In the genomic region with DNA sequence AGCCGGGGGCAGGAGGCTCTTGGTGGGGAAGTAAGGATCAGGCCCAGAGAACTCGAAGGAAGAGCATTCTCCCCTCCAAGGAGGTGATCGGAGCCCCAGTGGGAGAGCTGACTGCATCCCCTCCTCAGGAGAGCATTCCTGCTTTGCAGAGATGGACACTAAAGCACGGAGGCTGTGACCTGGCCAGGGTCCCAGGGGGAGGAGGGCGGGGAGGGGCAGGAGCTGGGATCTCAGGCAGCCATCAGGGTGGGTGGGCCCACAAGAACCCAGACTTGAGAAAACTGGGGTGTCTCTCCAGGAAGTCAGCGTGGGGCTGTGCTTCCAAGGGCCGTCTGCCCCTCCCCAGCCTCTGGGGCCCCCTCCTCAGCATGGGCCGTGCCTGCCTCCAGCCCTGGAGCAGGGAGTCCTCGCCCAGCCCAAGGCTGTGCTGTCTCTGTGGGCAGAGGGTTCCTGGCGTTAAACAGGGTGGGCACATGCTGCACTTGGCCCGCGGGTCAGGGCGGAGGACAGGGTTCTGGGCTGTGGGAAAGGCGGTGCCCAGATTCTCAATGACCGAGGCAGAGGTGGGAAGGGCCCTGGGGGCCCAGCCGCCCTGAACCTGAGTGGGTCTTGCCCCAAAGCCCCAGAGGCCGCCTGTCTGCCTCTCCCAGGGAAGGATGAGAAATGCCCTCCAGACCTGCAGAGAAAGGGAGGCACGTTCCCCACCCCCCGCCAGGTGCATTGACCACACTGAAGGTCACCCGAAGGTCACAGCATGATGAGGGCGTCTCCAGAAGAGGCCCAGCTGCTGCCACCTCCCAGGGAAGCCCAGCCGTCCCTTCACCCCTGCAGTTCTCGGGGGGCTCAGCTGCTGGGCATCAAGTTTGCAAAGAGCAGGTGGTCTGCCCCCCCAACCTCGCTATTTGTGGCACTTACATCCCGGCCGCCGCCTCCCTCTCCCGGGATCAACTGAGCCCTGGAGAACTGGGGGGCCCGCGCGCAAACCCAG, we compare ENCODE assay signal across 13 cellular contexts. TPM values are rescaled to one million over a fixed set of nuclear protein-coding genes. Genes with fewer than 3 reads are reported as not detected.
DNase-seq lines count a peak whose midpoint lies in the region; ATAC-seq and TF ChIP-seq lines count a peak whose summit lies in the region.
"Had no signal": no experiment of that assay in that cellular context is flagged by ENCODE, and none has a peak within 500 bp of the region (broad histone marks: within the 10 kb centered on the region; RNA-seq: fewer than 3 reads in every experiment).

No MANE protein-coding gene starts in this region.

- POLR2A ChIA-PET in OCI-LY7 (lab: Charles Lee) = interaction anchor here (0.7 to 1.6 kb wide), 2 partner anchors 16 to 83 kb away, joined by 3 read pairs; no protein-coding TSS in a partner anchor

- no peak overlapping the region for H3K27ac Mint-ChIP-seq in activated CD8-positive, alpha-beta memory T cell treated with anti-CD3 and anti-CD28 coated beads, Interleukin-2, amount 10 ng/mL, durations not matched to agents 7 days and 5 days
- no peak overlapping the region for H3K27ac Mint-ChIP-seq in effector memory CD8-positive, alpha-beta T cell
- peak overlapping the region; percentile 82 for H3K27ac Mint-ChIP-seq in stimulated activated naive B cell treated with anti-CD40 and anti-IgM and Interleukin-4, amounts not matched to agents 10 μg/mL and 1 μg/mL and 100 μg/mL, for 72 hours

- TF ChIP-seq CTCF in OCI-LY7 (conservative IDR thresholded peaks at IDR 0.05; ENCODE audit: low read length) = no peak

- CTCF ChIA-PET in activated CD8-positive, alpha-beta memory T cell treated with anti-CD3 and anti-CD28 coated beads, Interleukin-2, amount 10 ng/mL, durations not matched to agents 7 days and 5 days (lab: Charles Lee) = interaction anchor here (1.0 to 1.2 kb wide), 2 partner anchors 10 to 62 kb away, joined by 4 read pairs; no protein-coding TSS in a partner anchor
- CTCF ChIA-PET in OCI-LY7 (lab: Charles Lee; ENCODE audit: unreplicated experiment) = no interaction called here

- peaks cover 13% of the 10 kb centered on the region for H3K79me2 ChIP-seq in OCI-LY7 (ENCODE audit: insufficient read depth, low read depth, low read length)

- H3K9me3 Mint-ChIP-seq in activated CD8-positive, alpha-beta memory T cell treated with anti-CD3 and anti-CD28 coated beads, Interleukin-2, amount 10 ng/mL, durations not matched to agents 7 days and 5 days (ENCODE audit: low read depth) = no peaks in the 10 kb centered on the region
- no peaks in the 10 kb centered on the region for H3K9me3 Mint-ChIP-seq in effector memory CD8-positive, alpha-beta T cell
- no peaks in the 10 kb centered on the region for H3K9me3 Mint-ChIP-seq in stimulated activated naive B cell treated with anti-CD40 and anti-IgM and Interleukin-4, amounts not matched to agents 10 μg/mL and 1 μg/mL and 100 μg/mL, for 72 hours

- no peaks in the 10 kb centered on the region for H3K9me3 ChIP-seq in OCI-LY7 (ENCODE audit: low read length)
- H3K9me3 ChIP-seq: adrenal gland, MG63, transverse colon had no signal

- intact Hi-C loops in OCI-LY7 (cut with micrococcal nuclease; ENCODE audit: unreplicated experiment) = no loop called here

- no peaks in the 10 kb centered on the region for H3K27me3 Mint-ChIP-seq in activated CD8-positive, alpha-beta memory T cell treated with anti-CD3 and anti-CD28 coated beads, Interleukin-2, amount 10 ng/mL, durations not matched to agents 7 days and 5 days
- peaks cover 0 to 6% of the 10 kb centered on the region in 2 donors for H3K27me3 Mint-ChIP-seq in effector memory CD8-positive, alpha-beta T cell
- peaks cover 3 to 12% of the 10 kb centered on the region in 2 donors for H3K27me3 Mint-ChIP-seq in stimulated activated naive B cell treated with anti-CD40 and anti-IgM and Interleukin-4, amounts not matched to agents 10 μg/mL and 1 μg/mL and 100 μg/mL, for 72 hours

- peaks cover 2% of the 10 kb centered on the region for H3K36me3 Mint-ChIP-seq in activated CD8-positive, alpha-beta memory T cell treated with anti-CD3 and anti-CD28 coated beads, Interleukin-2, amount 10 ng/mL, durations not matched to agents 7 days and 5 days
- peaks cover 3% of the 10 kb centered on the region for H3K36me3 Mint-ChIP-seq in effector memory CD8-positive, alpha-beta T cell (ENCODE audit: insufficient read depth)
- H3K36me3 Mint-ChIP-seq in stimulated activated naive B cell treated with anti-CD40 and anti-IgM and Interleukin-4, amounts not matched to agents 10 μg/mL and 1 μg/mL and 100 μg/mL, for 72 hours = peaks cover 22 to 29% of the 10 kb centered on the region in 2 donors

- BruUV-seq in OCI-LY7 (replicated peaks; lab: Mats Ljungman, UMichigan) = no TSS peak

- H3K4me3 ChIP-seq in OCI-LY7 (ENCODE audit: low read depth, low read length, poor library complexity, severe bottlenecking) = peak overlapping the region; percentile 81
- H3K4me3 ChIP-seq: adrenal gland, MG63, transverse colon had no signal

- H3K27ac ChIP-seq in OCI-LY7 (ENCODE audit: low read depth, low read length, poor library complexity, severe bottlenecking) = peak overlapping the region; percentile 56
- H3K27ac ChIP-seq: adrenal gland, transverse colon had no signal

- no peak for DNase-seq in activated CD8-positive, alpha-beta memory T cell treated with anti-CD3 and anti-CD28 coated beads, Interleukin-2, amount 10 ng/mL, durations not matched to agents 7 days and 5 days
- DNase-seq in activated CD8-positive, alpha-beta memory T cell treated with anti-CD3 and anti-CD28 coated beads, Interleukin-2, amount 50 U/mL, for 48 hours = no peak
- DNase-seq in OCI-LY7 (ENCODE audit: low spot score) (peak; percentile 62), midbrain (lab: John Stamatoyannopoulos, UW) (no peak)
- DNase-seq in effector memory CD8-positive, alpha-beta T cell = no peak
- no peak for DNase-seq in stimulated activated naive B cell treated with anti-CD40 and anti-IgM and Interleukin-4, amounts not matched to agents 10 μg/mL and 1 μg/mL and 100 μg/mL, for 72 hours
- DNase-seq: adrenal gland, MG63, NCI-H510A, transverse colon had no signal

- H3K4me1 ChIP-seq in OCI-LY7 (ENCODE audit: insufficient read depth, low read length, poor library complexity, severe bottlenecking) = peaks cover 27% of the 10 kb centered on the region
- H3K4me1 ChIP-seq: adrenal gland had no signal

- ATAC-seq in activated CD8-positive, alpha-beta memory T cell treated with anti-CD3 and anti-CD28 coated beads, Interleukin-2, amount 10 ng/mL, durations not matched to agents 7 days and 5 days = peak; percentile 2
- ATAC-seq in effector memory CD8-positive, alpha-beta T cell (replicated peaks) = no peak
- peak in 1 of 2 donors; percentile 18 for ATAC-seq in stimulated activated naive B cell treated with anti-CD40 and anti-IgM and Interleukin-4, amounts not matched to agents 10 μg/mL and 1 μg/mL and 100 μg/mL, for 72 hours (replicated peaks)
- ATAC-seq in HG02588 (IDR thresholded peaks at IDR 0.05; ENCODE audit: unreplicated experiment) (no peak), HG03378 (IDR thresholded peaks at IDR 0.05; ENCODE audit: unreplicated experiment) (no peak)

- H2AFZ ChIP-seq in OCI-LY7 (ENCODE audit: low read length) = no peak overlapping the region

- H3K4me3 Mint-ChIP-seq in activated CD8-positive, alpha-beta memory T cell treated with anti-CD3 and anti-CD28 coated beads, Interleukin-2, amount 10 ng/mL, durations not matched to agents 7 days and 5 days = peak overlapping the region; percentile 48
- H3K4me3 Mint-ChIP-seq in effector memory CD8-positive, alpha-beta T cell = peak overlapping the region; percentile 13 to 21
- peak overlapping the region; percentile 47 to 62 for H3K4me3 Mint-ChIP-seq in stimulated activated naive B cell treated with anti-CD40 and anti-IgM and Interleukin-4, amounts not matched to agents 10 μg/mL and 1 μg/mL and 100 μg/mL, for 72 hours

- no peaks in the 10 kb centered on the region for H4K20me1 ChIP-seq in OCI-LY7 (ENCODE audit: insufficient read depth, low read length)

- peak overlapping the region; percentile 69 for H3K4me2 ChIP-seq in OCI-LY7 (ENCODE audit: low read length)

- H3K4me1 Mint-ChIP-seq in activated CD8-positive, alpha-beta memory T cell treated with anti-CD3 and anti-CD28 coated beads, Interleukin-2, amount 10 ng/mL, durations not matched to agents 7 days and 5 days = peaks cover 15% of the 10 kb centered on the region
- H3K4me1 Mint-ChIP-seq in effector memory CD8-positive, alpha-beta T cell (ENCODE audit: low read depth in 2 of 2) = peaks cover 0 to 4% of the 10 kb centered on the region in 2 donors
- H3K4me1 Mint-ChIP-seq in stimulated activated naive B cell treated with anti-CD40 and anti-IgM and Interleukin-4, amounts not matched to agents 10 μg/mL and 1 μg/mL and 100 μg/mL, for 72 hours = peaks cover 2 to 18% of the 10 kb centered on the region in 2 donors
- H3K4me1 Mint-ChIP-seq: CD14-positive monocyte had no signal

- H3K36me3 ChIP-seq in OCI-LY7 (ENCODE audit: insufficient read depth, low read length) = peaks cover 24% of the 10 kb centered on the region; the same call in 1 of the 2 replicates
- H3K36me3 ChIP-seq: transverse colon had no signal

- H3K9me2 ChIP-seq in OCI-LY7 (ENCODE audit: insufficient read depth, low read length) = no peaks in the 10 kb centered on the region

RNA-seq across cellular contexts. Expression of gene CEND1, which starts 0.6 kb away (rescaled TPM):
- 1 to 10 TPM; 1.3 to 3.7 TPM for total RNA-seq in activated CD8-positive, alpha-beta memory T cell treated with anti-CD3 and anti-CD28 coated beads, Interleukin-2, amount 10 ng/mL, durations not matched to agents 7 days and 5 days
- total RNA-seq in OCI-LY7 (2014; rRNA removed; shearing (Covaris generic)) = 17.5 and 17.6 TPM in 2 replicates
- total RNA-seq in OCI-LY7 (2022) = 25.6 and 32.5 TPM in 2 replicates

RNA-seq across cellular contexts. Expression of gene SLC25A22, which starts 8.8 kb away (rescaled TPM):
- total RNA-seq in activated CD8-positive, alpha-beta memory T cell treated with anti-CD3 and anti-CD28 coated beads, Interleukin-2, amount 10 ng/mL, durations not matched to agents 7 days and 5 days = 10 to 100 TPM; 49.4 to 54.7 TPM
- total RNA-seq in OCI-LY7 (2014; rRNA removed; shearing (Covaris generic)) = 22.7 and 30.8 TPM in 2 replicates
- 46.2 and 50.9 TPM in 2 replicates for total RNA-seq in OCI-LY7 (2022)

RNA-seq across cellular contexts. Expression of gene GATD1, which starts 12.0 kb away (rescaled TPM):
- total RNA-seq in activated CD8-positive, alpha-beta memory T cell treated with anti-CD3 and anti-CD28 coated beads, Interleukin-2, amount 10 ng/mL, durations not matched to agents 7 days and 5 days = 10 to 100 TPM; 62.4 to 79.4 TPM
- total RNA-seq in OCI-LY7 (2014; rRNA removed; shearing (Covaris generic)) = 73.3 and 109 TPM in 2 replicates
- 117 and 141 TPM in 2 replicates for total RNA-seq in OCI-LY7 (2022)

RNA-seq across cellular contexts. Expression of gene PIDD1, which starts 15.8 kb away (rescaled TPM):
- 10 to 100 TPM; 42.4 to 59.8 TPM for total RNA-seq in activated CD8-positive, alpha-beta memory T cell treated with anti-CD3 and anti-CD28 coated beads, Interleukin-2, amount 10 ng/mL, durations not matched to agents 7 days and 5 days
- total RNA-seq in OCI-LY7 (2014; rRNA removed; shearing (Covaris generic)) = 31.2 and 33.6 TPM in 2 replicates
- 47.7 and 49.1 TPM in 2 replicates for total RNA-seq in OCI-LY7 (2022)

RNA-seq across cellular contexts. Expression of gene RPLP2, which starts 20.5 kb away (rescaled TPM):
- total RNA-seq in activated CD8-positive, alpha-beta memory T cell treated with anti-CD3 and anti-CD28 coated beads, Interleukin-2, amount 10 ng/mL, durations not matched to agents 7 days and 5 days = 1,000 to 10,000 TPM; 1,844 to 1,872 TPM
- 1,564 and 1,687 TPM in 2 replicates for total RNA-seq in OCI-LY7 (2014; rRNA removed; shearing (Covaris generic))
- 3,121 and 3,147 TPM in 2 replicates for total RNA-seq in OCI-LY7 (2022)
